8 cellular contexts compared by ENCODE assay signal in genomic region chr6:45420083-45420908, GRCh38. TPM values are rescaled to one million over a fixed set of nuclear protein-coding genes. Genes with fewer than 3 reads are reported as not detected.
DNase-seq lines count a peak whose midpoint lies in the region; ATAC-seq and TF ChIP-seq lines count a peak whose summit lies in the region.

No MANE protein-coding gene starts in this region.

- peak; percentile 74 for DNase-seq in activated CD4-positive, alpha-beta T cell treated with anti-CD3 and anti-CD28 coated beads for 36 hours
- DNase-seq in activated CD4-positive, alpha-beta T cell treated with anti-CD3 and anti-CD28 coated beads for 1 hour: no peak
- DNase-seq in activated CD8-positive, alpha-beta T cell treated with anti-CD3 and anti-CD28 coated beads, Interleukin-2, amount 10 ng/mL, durations not matched to agents 7 days and 5 days: peak; percentile 58
- DNase-seq in esophagus muscularis mucosa (ENCODE audit: extremely low spot score) (no peak), pons (ENCODE audit: low spot score) (peak; percentile 46), NCI-H1930 (lab: John Stamatoyannopoulos, UW) (no peak)

- no peaks in the 10 kb centered on the region for H3K36me3 ChIP-seq in esophagus muscularis mucosa

- peaks cover 29 to 48% (median 46%) of the 10 kb centered on the region in 4 donors for H3K4me1 ChIP-seq in esophagus muscularis mucosa

- peaks cover 15% of the 10 kb centered on the region for H3K27me3 Mint-ChIP-seq in activated CD4-positive, alpha-beta T cell treated with anti-CD3 and anti-CD28 coated beads for 36 hours
- H3K27me3 Mint-ChIP-seq in activated CD8-positive, alpha-beta T cell treated with anti-CD3 and anti-CD28 coated beads, Interleukin-2, amount 10 ng/mL, durations not matched to agents 7 days and 5 days (ENCODE audit: low read depth): peaks cover 38% of the 10 kb centered on the region

- intact Hi-C loops in activated CD4-positive, alpha-beta T cell treated with anti-CD3 and anti-CD28 coated beads for 36 hours (cut with DNase I, micrococcal nuclease): loop anchor here (2.0 to 5.0 kb wide), 9 partner anchors 172 to 945 kb away; no protein-coding TSS in a partner anchor
- intact Hi-C loops in esophagus muscularis mucosa (cut with DNase I): no loop called here

- CTCF ChIA-PET in activated CD4-positive, alpha-beta T cell treated with anti-CD3 and anti-CD28 coated beads for 36 hours (lab: Charles Lee): interaction anchor here (0.5 to 3.0 kb wide), 16 partner anchors 17 to 1259 kb away, joined by 3 to 11 read pairs (median 3); partner anchors contain the start of gene SUPT3H
- CTCF ChIA-PET in activated CD8-positive, alpha-beta T cell treated with anti-CD3 and anti-CD28 coated beads, Interleukin-2, amount 10 ng/mL, durations not matched to agents 7 days and 5 days (lab: Charles Lee): interaction anchor here (0.7 to 4.5 kb wide), 21 partner anchors 22 to 945 kb away, joined by 3 to 27 read pairs (median 4); partner anchors contain the start of gene SUPT3H

- 13% methylated on average over 31 of the region's 40 CpGs for WGBS in esophagus muscularis mucosa

- no peaks in the 10 kb centered on the region for H3K9me3 Mint-ChIP-seq in activated CD4-positive, alpha-beta T cell treated with anti-CD3 and anti-CD28 coated beads for 36 hours (ENCODE audit: low read depth)
- no peaks in the 10 kb centered on the region for H3K9me3 Mint-ChIP-seq in activated CD8-positive, alpha-beta T cell treated with anti-CD3 and anti-CD28 coated beads, Interleukin-2, amount 10 ng/mL, durations not matched to agents 7 days and 5 days (ENCODE audit: insufficient read depth)

- H3K4me1 Mint-ChIP-seq in activated CD4-positive, alpha-beta T cell treated with anti-CD3 and anti-CD28 coated beads for 36 hours: peaks cover 49% of the 10 kb centered on the region
- H3K4me1 Mint-ChIP-seq in activated CD8-positive, alpha-beta T cell treated with anti-CD3 and anti-CD28 coated beads, Interleukin-2, amount 10 ng/mL, durations not matched to agents 7 days and 5 days (ENCODE audit: low read depth): peaks cover 37% of the 10 kb centered on the region

- peak; percentile 17 for ATAC-seq in activated CD4-positive, alpha-beta T cell treated with anti-CD3 and anti-CD28 coated beads for 36 hours
- peak; percentile 17 for ATAC-seq in activated CD8-positive, alpha-beta T cell treated with anti-CD3 and anti-CD28 coated beads, Interleukin-2, amount 10 ng/mL, durations not matched to agents 7 days and 5 days
- ATAC-seq in esophagus mucosa: no peak
- ATAC-seq in HG03565 (IDR thresholded peaks at IDR 0.05; ENCODE audit: unreplicated experiment): no peak

- peaks cover 7 to 99% (median 46%) of the 10 kb centered on the region in 4 donors for H3K27me3 ChIP-seq in esophagus muscularis mucosa

- H3K27ac Mint-ChIP-seq in activated CD4-positive, alpha-beta T cell treated with anti-CD3 and anti-CD28 coated beads for 36 hours: peak overlapping the region; percentile 94
- H3K27ac Mint-ChIP-seq in activated CD8-positive, alpha-beta T cell treated with anti-CD3 and anti-CD28 coated beads, Interleukin-2, amount 10 ng/mL, durations not matched to agents 7 days and 5 days: no peak overlapping the region

- TF ChIP-seq POLR2A in esophagus muscularis mucosa (IDR thresholded peaks at IDR 0.05; ENCODE audit: low read depth): no peak

- H3K36me3 Mint-ChIP-seq in activated CD4-positive, alpha-beta T cell treated with anti-CD3 and anti-CD28 coated beads for 36 hours (ENCODE audit: low read depth): peaks cover 17% of the 10 kb centered on the region
- H3K36me3 Mint-ChIP-seq in activated CD8-positive, alpha-beta T cell treated with anti-CD3 and anti-CD28 coated beads, Interleukin-2, amount 10 ng/mL, durations not matched to agents 7 days and 5 days (ENCODE audit: low read depth): peaks cover 2% of the 10 kb centered on the region

- H3K4me3 ChIP-seq in esophagus muscularis mucosa: peak overlapping the region; percentile 58 to 73 (median 60)

- H3K9me3 ChIP-seq in esophagus muscularis mucosa: no peaks in the 10 kb centered on the region

- peak overlapping the region; percentile 90 for H3K4me3 Mint-ChIP-seq in activated CD4-positive, alpha-beta T cell treated with anti-CD3 and anti-CD28 coated beads for 36 hours
- H3K4me3 Mint-ChIP-seq in activated CD8-positive, alpha-beta T cell treated with anti-CD3 and anti-CD28 coated beads, Interleukin-2, amount 10 ng/mL, durations not matched to agents 7 days and 5 days: peak overlapping the region; percentile 88

- TF ChIP-seq CTCF in esophagus muscularis mucosa (IDR thresholded peaks at IDR 0.05): no peak

- no peak for TF ChIP-seq EP300 in esophagus muscularis mucosa (IDR thresholded peaks at IDR 0.05)

- H3K27ac ChIP-seq in esophagus muscularis mucosa (replicated peaks in 1 of 4): no peak overlapping the region

- POLR2A ChIA-PET in activated CD4-positive, alpha-beta T cell treated with anti-CD3 and anti-CD28 coated beads for 36 hours (lab: Charles Lee): interaction anchor here (0.7 to 0.9 kb wide), 3 partner anchors 43 to 382 kb away, joined by 3 to 5 read pairs (median 4); partner anchors contain the start of gene SUPT3H
- POLR2A ChIA-PET in activated CD8-positive, alpha-beta T cell treated with anti-CD3 and anti-CD28 coated beads, Interleukin-2, amount 10 ng/mL, durations not matched to agents 7 days and 5 days (lab: Charles Lee): interaction anchor here (0.9 to 1.2 kb wide), 6 partner anchors 16 to 294 kb away, joined by 3 to 4 read pairs (median 3); partner anchors contain the start of gene SUPT3H

RNA-seq across cellular contexts. Expression of gene SUPT3H, which starts 42.6 kb away (rescaled TPM):
- 10 to 100 TPM; 15.5 TPM for total RNA-seq in activated CD4-positive, alpha-beta T cell treated with anti-CD3 and anti-CD28 coated beads for 36 hours
- 1 to 10 TPM; 6.4 to 9.1 TPM for total RNA-seq in activated CD8-positive, alpha-beta T cell treated with anti-CD3 and anti-CD28 coated beads, Interleukin-2, amount 10 ng/mL, durations not matched to agents 7 days and 5 days
- total RNA-seq in esophagus muscularis mucosa: 10 to 100 TPM in 2 of 4 donors, 1 to 10 TPM in 2; 5.1 to 13.3 (median 9.9) TPM
- 2.9 TPM for total RNA-seq in esophagus mucosa

Comparison
In these comparisons a context has a peak if more than half of its experiments do, and no peak if none do; other contexts are left out.
1. DNase-seq: peak in activated CD4-positive, alpha-beta T cell treated with anti-CD3 and anti-CD28 coated beads for 36 hours (single experiment), activated CD8-positive, alpha-beta T cell treated with anti-CD3 and anti-CD28 coated beads, Interleukin-2, amount 10 ng/mL, durations not matched to agents 7 days and 5 days (single experiment) and pons (single experiment); none in activated CD4-positive, alpha-beta T cell treated with anti-CD3 and anti-CD28 coated beads for 1 hour (single experiment), esophagus muscularis mucosa (single experiment) and NCI-H1930 (0 of 2).
2. ATAC-seq: peak in activated CD4-positive, alpha-beta T cell treated with anti-CD3 and anti-CD28 coated beads for 36 hours (single experiment) and activated CD8-positive, alpha-beta T cell treated with anti-CD3 and anti-CD28 coated beads, Interleukin-2, amount 10 ng/mL, durations not matched to agents 7 days and 5 days (single experiment); none in esophagus mucosa (single experiment) and HG03565 (single experiment).